In genomic region chr16:70749681-70750601, GRCh38 we compare ENCODE assay signal across 1 cellular context.
TF ChIP-seq lines count a peak whose summit lies in the region.

No MANE protein-coding gene starts in this region.

TF ChIP-seq in WTC11, 78 proteins besides CTCF, POLR2A, EP300 and RAD21 (continued from another document):
- TF ChIP-seq, protein P1, sequence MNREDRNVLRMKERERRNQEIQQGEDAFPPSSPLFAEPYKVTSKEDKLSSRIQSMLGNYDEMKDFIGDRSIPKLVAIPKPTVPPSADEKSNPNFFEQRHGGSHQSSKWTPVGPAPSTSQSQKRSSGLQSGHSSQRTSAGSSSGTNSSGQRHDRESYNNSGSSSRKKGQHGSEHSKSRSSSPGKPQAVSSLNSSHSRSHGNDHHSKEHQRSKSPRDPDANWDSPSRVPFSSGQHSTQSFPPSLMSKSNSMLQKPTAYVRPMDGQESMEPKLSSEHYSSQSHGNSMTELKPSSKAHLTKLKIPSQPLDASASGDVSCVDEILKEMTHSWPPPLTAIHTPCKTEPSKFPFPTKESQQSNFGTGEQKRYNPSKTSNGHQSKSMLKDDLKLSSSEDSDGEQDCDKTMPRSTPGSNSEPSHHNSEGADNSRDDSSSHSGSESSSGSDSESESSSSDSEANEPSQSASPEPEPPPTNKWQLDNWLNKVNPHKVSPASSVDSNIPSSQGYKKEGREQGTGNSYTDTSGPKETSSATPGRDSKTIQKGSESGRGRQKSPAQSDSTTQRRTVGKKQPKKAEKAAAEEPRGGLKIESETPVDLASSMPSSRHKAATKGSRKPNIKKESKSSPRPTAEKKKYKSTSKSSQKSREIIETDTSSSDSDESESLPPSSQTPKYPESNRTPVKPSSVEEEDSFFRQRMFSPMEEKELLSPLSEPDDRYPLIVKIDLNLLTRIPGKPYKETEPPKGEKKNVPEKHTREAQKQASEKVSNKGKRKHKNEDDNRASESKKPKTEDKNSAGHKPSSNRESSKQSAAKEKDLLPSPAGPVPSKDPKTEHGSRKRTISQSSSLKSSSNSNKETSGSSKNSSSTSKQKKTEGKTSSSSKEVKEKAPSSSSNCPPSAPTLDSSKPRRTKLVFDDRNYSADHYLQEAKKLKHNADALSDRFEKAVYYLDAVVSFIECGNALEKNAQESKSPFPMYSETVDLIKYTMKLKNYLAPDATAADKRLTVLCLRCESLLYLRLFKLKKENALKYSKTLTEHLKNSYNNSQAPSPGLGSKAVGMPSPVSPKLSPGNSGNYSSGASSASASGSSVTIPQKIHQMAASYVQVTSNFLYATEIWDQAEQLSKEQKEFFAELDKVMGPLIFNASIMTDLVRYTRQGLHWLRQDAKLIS (CRISPR knock-in tag; IDR thresholded peaks at IDR 0.05; ENCODE audit: borderline replicate concordance) = no peak
- TF ChIP-seq JAZF1 (CRISPR knock-in tag; IDR thresholded peaks at IDR 0.05) (no peak), NR3C1 (CRISPR knock-in tag; conservative IDR thresholded peaks at IDR 0.05; ENCODE audit: low read depth) (no peak), MLX (CRISPR knock-in tag; IDR thresholded peaks at IDR 0.05) (no peak), ZNF263 (CRISPR knock-in tag; IDR thresholded peaks at IDR 0.05; ENCODE audit: low read depth) (no peak), RORB (CRISPR knock-in tag; IDR thresholded peaks at IDR 0.05) (no peak), ZBTB21 (CRISPR knock-in tag; IDR thresholded peaks at IDR 0.05; ENCODE audit: borderline replicate concordance) (no peak)
